Comparison of ENCODE assay signal across 13 cellular contexts in genomic region chr6:108168026-108168463, GRCh38. TPM values are rescaled to one million over a fixed set of nuclear protein-coding genes. Genes with fewer than 3 reads are reported as not detected.
DNase-seq lines count a peak whose midpoint lies in the region; ATAC-seq, FAIRE-seq and TF ChIP-seq lines count a peak whose summit lies in the region.
"Had no signal": no experiment of that assay in that cellular context is flagged by ENCODE, and none has a peak within 500 bp of the region (broad histone marks: within the 10 kb centered on the region; RNA-seq: fewer than 3 reads in every experiment).

No MANE protein-coding gene starts in this region.

- H2BK120ac ChIP-seq in mesendoderm (ENCODE audit: low read depth, low read length) = no peak overlapping the region

- H3K4me3 ChIP-seq in breast epithelium (peak overlapping the region; percentile 13 to 59 (median 33)), mammary epithelial cell (replicated peaks in 1 of 3; ENCODE audit: insufficient read depth in 1 of 3, low read depth in 2 of 3, low read length in 3 of 3) (no peak overlapping the region), astrocyte (ENCODE audit: insufficient read depth, low read depth, low read length) (no peak overlapping the region), mesendoderm (ENCODE audit: low read length) (no peak overlapping the region), suprapubic skin (peak overlapping the region; percentile 38)
- H3K4me3 ChIP-seq: K562 had no signal

- no peak overlapping the region for H2BK5ac ChIP-seq in mesendoderm (ENCODE audit: low read length)

- intact Hi-C loops in breast epithelium (cut with DNase I; ENCODE audit: low total_unique reads) (no loop called here), mammary epithelial cell (cut with micrococcal nuclease) (no loop called here)

- in situ Hi-C loops in mammary epithelial cell (cut with MboI; ENCODE audit: low sequenced_read_pairs in 2 of 2) = no loop called here

- H4K5ac ChIP-seq in mesendoderm (ENCODE audit: low read length) = no peak overlapping the region

- no peaks in the 10 kb centered on the region for H3K79me1 ChIP-seq in mesendoderm (ENCODE audit: low read length)

- dilution Hi-C loops in mammary epithelial cell (cut with HindIII; ENCODE audit: low sequenced_read_pairs) = no loop called here

- H3K4me2 ChIP-seq in mammary epithelial cell (ENCODE audit: insufficient read depth, low read depth, low read length) = no peak overlapping the region
- H3K4me2 ChIP-seq in astrocyte (ENCODE audit: low read length) = peak overlapping the region; percentile 78
- H3K4me2 ChIP-seq in mesendoderm (ENCODE audit: low read length) = peak overlapping the region; percentile 84
- H3K4me2 ChIP-seq: SK-N-SH had no signal

- H3K36me3 Mint-ChIP-seq in astrocyte (ENCODE audit: low read depth, unreplicated experiment) = peaks cover 10% of the 10 kb centered on the region

- no peak for ATAC-seq in HG02970 (IDR thresholded peaks at IDR 0.05; ENCODE audit: low FRiP score, unreplicated experiment)
- ATAC-seq in HG03045 (IDR thresholded peaks at IDR 0.05; ENCODE audit: unreplicated experiment) = no peak
- ATAC-seq: K562 had no signal

- no peak overlapping the region for H3K27ac ChIP-seq in breast epithelium
- no peak overlapping the region for H3K27ac ChIP-seq in mammary epithelial cell (ENCODE audit: insufficient read depth, low read depth, low read length)
- H3K27ac ChIP-seq in astrocyte (ENCODE audit: low read depth, low read length) = no peak overlapping the region
- H3K27ac ChIP-seq in mesendoderm (ENCODE audit: low read depth, low read length) = no peak overlapping the region
- H3K27ac ChIP-seq in suprapubic skin = no peak overlapping the region

- TF ChIP-seq CTCF in breast epithelium (IDR thresholded peaks at IDR 0.05) = no peak
- TF ChIP-seq CTCF in mammary epithelial cell (conservative IDR thresholded peaks at IDR 0.05 in 1 of 2, IDR thresholded peaks at IDR 0.05 in 1 of 2; ENCODE audit: extremely low read depth in 1 of 2, insufficient read depth in 1 of 2, low read depth in 1 of 2, low read length in 2 of 2) = no peak
- no peak for TF ChIP-seq CTCF in astrocyte (IDR thresholded peaks at IDR 0.05; ENCODE audit: insufficient read depth, low read depth, low read length)
- TF ChIP-seq CTCF in suprapubic skin (IDR thresholded peaks at IDR 0.05) = no peak

- peak overlapping the region; percentile 81 for H3K27ac Mint-ChIP-seq in astrocyte (ENCODE audit: unreplicated experiment)

- H3K23ac ChIP-seq in mesendoderm (ENCODE audit: low read length) = peak overlapping the region; percentile 15

- TF ChIP-seq EP300 in suprapubic skin (IDR thresholded peaks at IDR 0.05) = no peak

- H3K4me1 Mint-ChIP-seq in astrocyte (ENCODE audit: low read depth, unreplicated experiment) = peaks cover 19% of the 10 kb centered on the region

- peaks cover 83% of the 10 kb centered on the region for H3K27me3 Mint-ChIP-seq in astrocyte (ENCODE audit: low read depth, unreplicated experiment)

- no peak overlapping the region for H2AFZ ChIP-seq in mammary epithelial cell (ENCODE audit: low read depth, low read length)
- peak overlapping the region; percentile 57 for H2AFZ ChIP-seq in astrocyte (ENCODE audit: low read depth, low read length)

- peak overlapping the region; percentile 72 for H3K18ac ChIP-seq in mesendoderm (ENCODE audit: low read length)

- TF ChIP-seq POLR2A in breast epithelium (IDR thresholded peaks at IDR 0.05) (no peak), suprapubic skin (IDR thresholded peaks at IDR 0.05) (no peak)

- FAIRE-seq in astrocyte (lab: Jason Lieb, UNC) = no peak
- FAIRE-seq: K562 had no signal

- H2BK15ac ChIP-seq in mesendoderm (replicated peaks; ENCODE audit: low read depth) = no peak overlapping the region

- DNase-seq in breast epithelium (ENCODE audit: low spot score in 2 of 2) (no peak), mammary epithelial cell (no peak), astrocyte (ENCODE audit: low read depth) (no peak), mesendoderm (no peak), suprapubic skin (ENCODE audit: low spot score in 2 of 2) (no peak), globus pallidus (ENCODE audit: low spot score) (no peak)
- DNase-seq: AML-193, NCI-H2171 treated with DMSO at 0.1 percent for 48 hours had no signal

- no peak overlapping the region for H3K4me3 Mint-ChIP-seq in astrocyte (ENCODE audit: unreplicated experiment)

- no peaks in the 10 kb centered on the region for H3K9me3 ChIP-seq in breast epithelium
- H3K9me3 ChIP-seq in mammary epithelial cell (replicated peaks; ENCODE audit: insufficient read depth, low read length) = no peaks in the 10 kb centered on the region
- H3K9me3 ChIP-seq in astrocyte (ENCODE audit: insufficient read depth, low read depth, low read length) = no peaks in the 10 kb centered on the region
- H3K9me3 ChIP-seq in suprapubic skin = no peaks in the 10 kb centered on the region
- H3K9me3 ChIP-seq: SK-N-SH had no signal

- H3K9ac ChIP-seq in mammary epithelial cell (ENCODE audit: insufficient read depth, low read length) (no peak overlapping the region), astrocyte (ENCODE audit: low read length) (peak overlapping the region; percentile 36), mesendoderm (ENCODE audit: low read length) (peak overlapping the region; percentile 35)
- H3K9ac ChIP-seq: SK-N-SH had no signal

- H3K9me3 Mint-ChIP-seq in astrocyte (ENCODE audit: unreplicated experiment) = peaks cover 24% of the 10 kb centered on the region

- no peak overlapping the region for H3K4ac ChIP-seq in mesendoderm (ENCODE audit: low read depth, low read length)

- H3K79me2 ChIP-seq in mammary epithelial cell (ENCODE audit: insufficient read depth, low read length) = no peaks in the 10 kb centered on the region
- H3K79me2 ChIP-seq in astrocyte (ENCODE audit: insufficient read depth, low read length) = no peaks in the 10 kb centered on the region
- H3K79me2 ChIP-seq in mesendoderm (ENCODE audit: control insufficient read depth, insufficient read depth, low read length) = no peaks in the 10 kb centered on the region

- H3K36me3 ChIP-seq in breast epithelium = no peaks in the 10 kb centered on the region
- no peaks in the 10 kb centered on the region for H3K36me3 ChIP-seq in mammary epithelial cell (ENCODE audit: insufficient read depth, low read length)
- no peaks in the 10 kb centered on the region for H3K36me3 ChIP-seq in astrocyte (ENCODE audit: insufficient read depth, low read length)
- H3K36me3 ChIP-seq in mesendoderm (ENCODE audit: control insufficient read depth, insufficient read depth, low read length) = no peaks in the 10 kb centered on the region
- no peaks in the 10 kb centered on the region for H3K36me3 ChIP-seq in suprapubic skin

- peak overlapping the region; percentile 10 for H3K56ac ChIP-seq in mesendoderm (ENCODE audit: low read length)

- no peak overlapping the region for H2AK5ac ChIP-seq in mesendoderm (ENCODE audit: low read length)

- peaks cover 11 to 37% of the 10 kb centered on the region in 2 donors for H3K4me1 ChIP-seq in breast epithelium
- H3K4me1 ChIP-seq in mammary epithelial cell (ENCODE audit: insufficient read depth, low read length) = peaks cover 29% of the 10 kb centered on the region
- peaks cover 24% of the 10 kb centered on the region for H3K4me1 ChIP-seq in astrocyte (ENCODE audit: insufficient read depth, low read length)
- H3K4me1 ChIP-seq in mesendoderm (ENCODE audit: control insufficient read depth, low read depth, low read length) = peaks cover 2% of the 10 kb centered on the region
- peaks cover 76% of the 10 kb centered on the region for H3K4me1 ChIP-seq in suprapubic skin

- 57% methylated on average over 22 of the region's 28 CpGs for WGBS in mammary epithelial cell (ENCODE audit: low coverage, missing lambda C conversion rate)
- WGBS in mesendoderm (ENCODE audit: extremely low coverage, insufficient coverage, low lambda C conversion rate) = no CpG with 5 or more reads among the region's 28 CpGs
- 39% methylated on average over 21 of the region's 28 CpGs for WGBS in suprapubic skin

- H4K8ac ChIP-seq in mesendoderm (ENCODE audit: low read depth, low read length) = no peak overlapping the region

- no peaks in the 10 kb centered on the region for H4K20me1 ChIP-seq in mammary epithelial cell (ENCODE audit: insufficient read depth, low read length)
- H4K20me1 ChIP-seq in astrocyte (ENCODE audit: insufficient read depth, low read length) = no peaks in the 10 kb centered on the region

- CTCF ChIA-PET in mammary epithelial cell (lab: Charles Lee; ENCODE audit: low non-redundant PET) = no interaction called here

- H3K27me3 ChIP-seq in breast epithelium (peaks cover 13 to 90% of the 10 kb centered on the region in 2 donors), mammary epithelial cell (ENCODE audit: insufficient read depth, low read length) (peaks cover 80% of the 10 kb centered on the region), astrocyte (ENCODE audit: insufficient read depth, low read length) (peaks cover 94% of the 10 kb centered on the region), mesendoderm (ENCODE audit: insufficient read depth, low read length, poor library complexity) (peaks cover 91% of the 10 kb centered on the region), suprapubic skin (peaks cover 99% of the 10 kb centered on the region)

- BruUV-seq in mammary epithelial cell (replicated peaks; lab: Mats Ljungman, UMichigan) = no TSS peak

RNA-seq across cellular contexts. Expression of gene NR2E1, which starts 2.2 kb away (rescaled TPM):
- total RNA-seq in breast epithelium (under 1 TPM in 1 of 3 donors, not detected in 2; 0.33 TPM), mammary epithelial cell (under 1 TPM in 1 of 2 donors, not detected in 1; 0.14 TPM), astrocyte (not detected in 2 replicates), suprapubic skin (under 1 TPM in 1 of 4 donors, not detected in 3; 0.38 TPM)
- polyA plus RNA-seq in mammary epithelial cell = not detected
- not detected for polyA minus RNA-seq in mammary epithelial cell
- polyA plus RNA-seq in mesendoderm (2013, experiment 1 of 2) = not detected
- not detected for polyA plus RNA-seq in mesendoderm (2013, experiment 2 of 2)
- total RNA-seq: dermis microvascular lymphatic vessel endothelial cell, K562 had no signal
- polyA plus RNA-seq: K562, SK-N-SH had no signal

Comparison
In these comparisons a context has a peak if more than half of its experiments do, and no peak if none do; other contexts are left out.
1. H3K4me3 ChIP-seq: peak in breast epithelium (3 of 3) and suprapubic skin (single experiment); none in mammary epithelial cell (0 of 3), astrocyte (single experiment) and mesendoderm (single experiment).